ENCODE assay signal across 13 cellular contexts in the genomic region with DNA sequence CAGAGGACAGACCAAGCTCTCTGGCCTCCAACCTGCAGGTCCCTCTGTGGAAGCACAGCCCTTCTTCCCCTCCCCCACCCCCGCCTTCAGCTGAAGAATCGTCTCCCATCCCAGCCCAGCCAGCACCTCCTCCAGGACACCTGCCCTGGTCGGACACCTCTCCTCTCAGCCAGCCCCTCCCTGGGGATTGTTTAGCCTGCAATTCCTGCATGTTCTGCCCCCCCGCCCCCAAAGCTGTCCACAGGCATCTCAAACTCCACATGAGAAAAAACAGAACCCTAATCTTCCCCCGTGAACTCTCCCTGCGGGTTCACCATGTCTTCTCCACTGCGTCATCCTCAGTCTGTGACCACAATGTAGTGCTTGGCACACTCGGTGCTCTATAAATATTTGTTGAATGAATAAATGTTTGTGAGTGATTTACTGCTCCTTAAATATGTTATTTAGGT. TPM values are rescaled to one million over a fixed set of nuclear protein-coding genes. Genes with fewer than 3 reads are reported as not detected.
DNase-seq lines count a peak whose midpoint lies in the region; ATAC-seq, FAIRE-seq and TF ChIP-seq lines count a peak whose summit lies in the region.
"Had no signal": no experiment of that assay in that cellular context is flagged by ENCODE, and none has a peak within 500 bp of the region (broad histone marks: within the 10 kb centered on the region; RNA-seq: fewer than 3 reads in every experiment).

No MANE protein-coding gene starts in this region.

- H3K4me3 ChIP-seq in fibroblast of the aortic adventitia (ENCODE audit: low read depth, low read length) (no peak overlapping the region), pancreas (no peak overlapping the region)

- no peaks in the 10 kb centered on the region for H3K36me3 ChIP-seq in pancreas

- H3K27ac ChIP-seq in RWPE1 (no peak overlapping the region), pancreas (no peak overlapping the region)

- no peaks in the 10 kb centered on the region for H3K4me1 ChIP-seq in pancreas

- peaks cover 0 to 7% (median 0%) of the 10 kb centered on the region in 4 donors for H3K27me3 ChIP-seq in pancreas

- POLR2A ChIA-PET in RWPE1 (lab: Yijun Ruan, JAX; ENCODE audit: low non-redundant PET) = no interaction called here

- CTCF ChIA-PET in RWPE1 (lab: Yijun Ruan, JAX) = no interaction called here

- FAIRE-seq in pancreas (lab: Jason Lieb, UNC) = peak; percentile 23

- intact Hi-C loops in pancreas (cut with DNase I) (no loop called here), posterior cingulate gyrus (cut with DNase I) (no loop called here)

- TF ChIP-seq CTCF in RWPE1 (conservative IDR thresholded peaks at IDR 0.05; ENCODE audit: low read depth) = no peak
- no peak for TF ChIP-seq CTCF in fibroblast of the aortic adventitia (IDR thresholded peaks at IDR 0.05; ENCODE audit: insufficient read depth, low read length)
- no peak for TF ChIP-seq CTCF in pancreas (IDR thresholded peaks at IDR 0.05)

- 22 to 25% methylated on average over 8 of the region's 8 CpGs for WGBS in pancreas, 2 donors

- H3K9me3 ChIP-seq in pancreas = no peaks in the 10 kb centered on the region

- DNase-seq in EL = peak; percentile 61
- peak; percentile 21 for DNase-seq in RWPE1 (ENCODE audit: low spot score)
- peak; percentile 11 for DNase-seq in fibroblast of the aortic adventitia (ENCODE audit: low read depth)
- no peak for DNase-seq in pancreas
- no peak for DNase-seq in SW 1271 (lab: John Stamatoyannopoulos, UW)
- no peak for DNase-seq in posterior cingulate gyrus
- no peak for DNase-seq in NAMALWA (ENCODE audit: low spot score)
- DNase-seq: activated CD4-positive, alpha-beta T cell treated with anti-CD3 and anti-CD28 coated beads, Interleukin-2, amount 10 ng/mL, durations not matched to agents 7 days and 5 days; DMS153; effector memory CD4-positive, alpha-beta T cell; hippocampal formation had no signal

- ATAC-seq in pancreas (peak in 1 of 4 donors; percentile 36), GM19397 (IDR thresholded peaks at IDR 0.05; ENCODE audit: unreplicated experiment) (no peak)

RNA-seq across cellular contexts. Expression of gene PRIMA1, which starts 24.1 kb away (rescaled TPM):
- total RNA-seq in fibroblast of the aortic adventitia (ENCODE audit: low replicate concordance) (0.08 TPM in 1 of 2 replicates, not detected in the other), pancreas (under 1 TPM; 0.28 to 0.56 (median 0.33) TPM)
- polyA plus RNA-seq in pancreas = under 1 TPM; 0.27 to 0.61 TPM
- total RNA-seq: activated CD4-positive, alpha-beta T cell treated with anti-CD3 and anti-CD28 coated beads, Interleukin-2, amount 10 ng/mL, durations not matched to agents 7 days and 5 days; activated T-helper 1 cell treated with anti-CD3 and anti-CD28 coated beads, Interleukin-12 subunit alpha, Interleukin-12 subunit beta, Interleukin-2, Interleukin-4 antibody, amounts not matched to agents 30 ng/mL and 10 ng/mL and 1 ng/mL, durations not matched to agents 14 hours and 24 hours and 36 hours had no signal

Comparison
In these comparisons a context has a peak if more than half of its experiments do, and no peak if none do; other contexts are left out.
1. DNase-seq: peak in EL (single experiment), RWPE1 (single experiment) and fibroblast of the aortic adventitia (single experiment); none in pancreas (0 of 6), SW 1271 (0 of 2), posterior cingulate gyrus (0 of 10) and NAMALWA (single experiment).